In genomic region chr14:57729208-57730187, GRCh38 we compare ENCODE assay signal across 1 cellular context.
TF ChIP-seq lines count a peak whose summit lies in the region.

No MANE protein-coding gene starts in this region.

TF ChIP-seq in WTC11, 78 proteins besides CTCF, POLR2A, EP300 and RAD21:
- no peak for TF ChIP-seq ZNF281 (CRISPR knock-in tag; IDR thresholded peaks at IDR 0.05)
- no peak for TF ChIP-seq GABPB1 (CRISPR knock-in tag; IDR thresholded peaks at IDR 0.05)
- no peak for TF ChIP-seq ZNF416 (CRISPR knock-in tag; IDR thresholded peaks at IDR 0.05)
- no peak for TF ChIP-seq RORB (CRISPR knock-in tag; IDR thresholded peaks at IDR 0.05)
- TF ChIP-seq ZNF425 (CRISPR knock-in tag; conservative IDR thresholded peaks at IDR 0.05), result no peak
- TF ChIP-seq IRF2 (CRISPR knock-in tag; IDR thresholded peaks at IDR 0.05; ENCODE audit: borderline replicate concordance, low read depth), result no peak
- TF ChIP-seq NR1H2 (CRISPR knock-in tag; IDR thresholded peaks at IDR 0.05), result no peak
- no peak for TF ChIP-seq SMAD3 (CRISPR knock-in tag; IDR thresholded peaks at IDR 0.05; ENCODE audit: borderline replicate concordance)
- no peak for TF ChIP-seq ETV6 (CRISPR knock-in tag; IDR thresholded peaks at IDR 0.05)
